ENCODE assay signal across 13 cellular contexts in genomic region chr2:119523959-119524694, GRCh38. TPM values are rescaled to one million over a fixed set of nuclear protein-coding genes. Genes with fewer than 3 reads are reported as not detected.
A peak's percentile ranks its signal among the peaks of the same experiment; 100 is the strongest.
DNase-seq lines count a peak whose midpoint lies in the region; ATAC-seq and TF ChIP-seq lines count a peak whose summit lies in the region.
"Had no signal": no experiment of that assay in that cellular context is flagged by ENCODE, and none has a peak within 500 bp of the region (broad histone marks: within the 10 kb centered on the region; RNA-seq: fewer than 3 reads in every experiment).

Gene SCTR (minus strand): TSS chr2:119524483. CDS start chr2:119524226, 257 bp downstream.

- H3K36me3 ChIP-seq in heart left ventricle (no peaks in the 10 kb centered on the region), ectodermal cell (ENCODE audit: control insufficient read depth, insufficient read depth, low read length) (no peaks in the 10 kb centered on the region), right lobe of liver (no peaks in the 10 kb centered on the region), upper lobe of left lung (no peaks in the 10 kb centered on the region)

- CTCF ChIA-PET in GM10248 (lab: Yijun Ruan, JAX) = no interaction called here

- no peak for TF ChIP-seq EP300 in upper lobe of left lung (IDR thresholded peaks at IDR 0.05)

- H3K27ac ChIP-seq in heart left ventricle (no peak within 1 kb of the TSS), ectodermal cell (ENCODE audit: insufficient read depth, low read depth, low read length, poor library complexity, severe bottlenecking) (no peak within 1 kb of the TSS), right lobe of liver (no peak within 1 kb of the TSS), upper lobe of left lung (peak within 1 kb of the TSS in 3 of 4 donors; percentile 35 to 81 (median 64))

- TF ChIP-seq CTCF in heart left ventricle (IDR thresholded peaks at IDR 0.05) = no peak
- TF ChIP-seq CTCF in right lobe of liver (IDR thresholded peaks at IDR 0.05) = no peak
- peak in 2 of 6 experiments; percentile 25 to 55 for TF ChIP-seq CTCF in upper lobe of left lung (IDR thresholded peaks at IDR 0.05)
- no peak for TF ChIP-seq CTCF in GM10248 (IDR thresholded peaks at IDR 0.05; ENCODE audit: control extremely low read depth, extremely low read depth, low read depth, missing control alignments)

- H3K9me3 ChIP-seq in heart left ventricle (no peaks in the 10 kb centered on the region), ectodermal cell (ENCODE audit: control insufficient read depth, low read length) (no peaks in the 10 kb centered on the region), right lobe of liver (no peaks in the 10 kb centered on the region), upper lobe of left lung (no peaks in the 10 kb centered on the region)

- peak in 3 of 4 donors; percentile 32 to 59 (median 49) for ATAC-seq in heart left ventricle
- no peak for ATAC-seq in Right ventricle myocardium inferior
- ATAC-seq in right lobe of liver = peak; percentile 42 to 59 (median 50)
- ATAC-seq in upper lobe of left lung (ENCODE audit: low FRiP score in 2 of 2) = peak in 1 of 2 donors; percentile 10
- no peak for ATAC-seq in HG03097 (IDR thresholded peaks at IDR 0.05; ENCODE audit: low FRiP score, unreplicated experiment)
- no peak for ATAC-seq in GM18502 (IDR thresholded peaks at IDR 0.05; ENCODE audit: poor library complexity, unreplicated experiment)
- ATAC-seq: activated CD8-positive, alpha-beta memory T cell treated with anti-CD3 and anti-CD28 coated beads, Interleukin-2, amount 10 ng/mL, durations not matched to agents 7 days and 5 days had no signal

- POLR2A ChIA-PET in GM10248 (lab: Yijun Ruan, JAX) = no interaction called here

- H3K4me3 ChIP-seq in heart left ventricle (peak within 1 kb of the TSS in 8 of 12 donors; percentile 7 to 39 (median 19)), ectodermal cell (ENCODE audit: insufficient read depth, low read depth, low read length) (peak within 1 kb of the TSS; percentile 28), right lobe of liver (no peak within 1 kb of the TSS), upper lobe of left lung (peak within 1 kb of the TSS in 3 of 4 donors; percentile 47 to 49 (median 47))

- H3K27me3 ChIP-seq in heart left ventricle = peaks cover 5 to 48% (median 19%) of the 10 kb centered on the region in 9 donors
- peaks cover 62% of the 10 kb centered on the region for H3K27me3 ChIP-seq in ectodermal cell (ENCODE audit: control insufficient read depth, insufficient read depth, low read length, poor library complexity, severe bottlenecking)
- no peaks in the 10 kb centered on the region for H3K27me3 ChIP-seq in right lobe of liver
- peaks cover 0 to 5% (median 1%) of the 10 kb centered on the region in 4 donors for H3K27me3 ChIP-seq in upper lobe of left lung

- DNase-seq in heart left ventricle (peak in 1 of 5 donors; percentile 24), Right ventricle myocardium inferior (ENCODE audit: missing footprints) (no peak), right lobe of liver (peak in 1 of 3 donors; percentile 23), upper lobe of left lung (peak in 1 of 2 donors; percentile 86), GM10248 (ENCODE audit: extremely low spot score) (no peak)
- DNase-seq: activated CD8-positive, alpha-beta memory T cell treated with anti-CD3 and anti-CD28 coated beads, Interleukin-2, amount 10 ng/mL, durations not matched to agents 7 days and 5 days; IMR-90 had no signal

- TF ChIP-seq POLR2A in heart left ventricle (IDR thresholded peaks at IDR 0.05) (no peak), right lobe of liver (IDR thresholded peaks at IDR 0.05) (no peak), upper lobe of left lung (IDR thresholded peaks at IDR 0.05) (peak in 1 of 4 donors; percentile 54)

- WGBS in heart left ventricle, 4 donors = 5 to 10% (median 6%) methylated on average over 31 to 72 of the region's 72 CpGs
- WGBS in ectodermal cell, 2 experiments = 6 to 7% methylated on average over 72 of the region's 72 CpGs
- 0% methylated on average over 1 of the region's 72 CpGs for WGBS in right lobe of liver (ENCODE audit: insufficient coverage, low coverage, low lambda C conversion rate, missing lambda C conversion rate)
- WGBS in upper lobe of left lung, 2 donors = 21 to 37% methylated on average over 9 to 26 of the region's 72 CpGs

- intact Hi-C loops in heart left ventricle (cut with DNase I) (loop anchor here in 1 of 10 donors (10.0 kb wide), 1 partner anchor 121 kb away; no protein-coding TSS in a partner anchor), Right ventricle myocardium inferior (cut with DNase I) (loop anchor here (10.0 kb wide), 1 partner anchor 121 kb away; no protein-coding TSS in a partner anchor), right lobe of liver (cut with DNase I) (no loop called here)

- H3K4me1 ChIP-seq in heart left ventricle (peaks cover 0 to 16% (median 0%) of the 10 kb centered on the region in 12 donors), ectodermal cell (ENCODE audit: control insufficient read depth, insufficient read depth, low read length) (peaks cover 6% of the 10 kb centered on the region), right lobe of liver (peaks cover 0 to 7% (median 0%) of the 10 kb centered on the region in 4 donors), upper lobe of left lung (peaks cover 0 to 21% (median 4%) of the 10 kb centered on the region in 4 donors)

RNA-seq across cellular contexts. Expression of gene SCTR, which starts in this region (rescaled TPM):
- total RNA-seq in heart left ventricle (1 to 10 TPM in 2 of 9 donors, under 1 TPM in 6, not detected in 1; 0.28 to 2.2 (median 0.44) TPM), Right ventricle myocardium inferior (0.41 TPM), right lobe of liver (under 1 TPM in 4 of 6 experiments, not detected in 2; 0.12 to 0.38 (median 0.35) TPM), upper lobe of left lung (10 to 100 TPM in 5 of 6 donors, 1 to 10 TPM in 1; 3.2 to 52.5 (median 16.6) TPM)
- under 1 TPM in 1 of 2 donors, not detected in 1; 0.72 TPM for polyA plus RNA-seq in heart left ventricle
- polyA plus RNA-seq in ectodermal cell (2013, experiment 1 of 4) = not detected
- not detected for polyA plus RNA-seq in ectodermal cell (2013, experiment 2 of 4)
- polyA plus RNA-seq in ectodermal cell (2013, experiment 3 of 4) = 0.27 TPM
- polyA plus RNA-seq in ectodermal cell (2013, experiment 4 of 4) = 0.41 TPM
- total RNA-seq: activated CD8-positive, alpha-beta memory T cell treated with anti-CD3 and anti-CD28 coated beads, Interleukin-2, amount 10 ng/mL, durations not matched to agents 7 days and 5 days; IMR-90; mononuclear cell; NCI-H460 had no signal
- polyA plus RNA-seq: BJ, IMR-90 had no signal

Comparison
In these comparisons a context has a peak if more than half of its experiments do, and no peak if none do; other contexts are left out.
1. ATAC-seq: peak in heart left ventricle (3 of 4); none in Right ventricle myocardium inferior (single experiment), HG03097 (single experiment) and GM18502 (single experiment).
2. Peak in ATAC-seq in right lobe of liver; RNA of the gene not detected or under 1 TPM.
3. H3K27ac ChIP-seq: peak in upper lobe of left lung (3 of 4); none in heart left ventricle (0 of 12), ectodermal cell (single experiment) and right lobe of liver (0 of 3).
4. H3K4me3 ChIP-seq: peak in heart left ventricle (8 of 12), ectodermal cell (single experiment) and upper lobe of left lung (3 of 4); none in right lobe of liver (0 of 3).